In the genomic region with DNA sequence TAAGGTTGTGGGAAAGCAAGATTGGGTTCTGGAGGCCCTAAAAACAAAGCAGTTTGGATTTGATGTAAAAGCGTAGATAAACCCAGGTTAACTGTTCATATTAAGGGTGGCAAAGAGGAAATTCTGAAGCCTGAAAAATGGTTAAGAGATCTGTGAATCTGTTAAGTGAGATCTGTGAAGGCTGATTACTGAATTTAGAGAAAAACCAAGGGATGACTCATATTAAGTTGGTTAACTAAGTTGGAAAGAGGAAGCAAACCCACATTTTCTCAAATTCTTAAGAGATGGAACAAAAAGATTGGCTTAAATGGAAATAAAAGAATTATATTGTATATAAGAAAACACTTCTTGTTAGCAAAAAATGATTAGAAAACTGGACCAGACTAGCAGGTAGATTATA, we compare ENCODE assay signal across 12 cellular contexts. TPM values are rescaled to one million over a fixed set of nuclear protein-coding genes. Genes with fewer than 3 reads are reported as not detected.
DNase-seq lines count a peak whose midpoint lies in the region; ATAC-seq and TF ChIP-seq lines count a peak whose summit lies in the region.
"Had no signal": no experiment of that assay in that cellular context is flagged by ENCODE, and none has a peak within 500 bp of the region (broad histone marks: within the 10 kb centered on the region; RNA-seq: fewer than 3 reads in every experiment).

No MANE protein-coding gene starts in this region.

- no peak for DNase-seq in activated T-cell treated with anti-CD3 and anti-CD28 coated beads, Interleukin-2, amount 50 U/mL, for 72 hours
- no peak for DNase-seq in activated T-cell treated with anti-CD3 and anti-CD28 coated beads, Interleukin-2, amount 50 U/mL, for 48 hours
- DNase-seq in NOMO-1 treated with dmso at 0.1 percent for 144 hours (lab: John Stamatoyannopoulos, UW; ENCODE audit: unreplicated experiment) (peak; percentile 16), astrocyte of the spinal cord (ENCODE audit: low read depth, low spot score) (peak; percentile 60), midbrain (lab: John Stamatoyannopoulos, UW) (no peak), neural progenitor cell (ENCODE audit: low spot score) (no peak)
- DNase-seq in stimulated activated naive B cell treated with anti-CD40 and anti-IgM and Interleukin-4, amounts not matched to agents 10 μg/mL and 1 μg/mL and 100 μg/mL, for 72 hours = no peak
- DNase-seq: activated B cell treated with CpG ODN at 0.5 μM for 24 hours, NCI-H1417, right lobe of liver had no signal

- no peak overlapping the region for H3K27ac ChIP-seq in neural progenitor cell
- H3K27ac ChIP-seq: right lobe of liver had no signal

- H3K9me3 ChIP-seq in neural progenitor cell (ENCODE audit: low read depth) = no peaks in the 10 kb centered on the region
- H3K9me3 ChIP-seq: right lobe of liver had no signal

- no peaks in the 10 kb centered on the region for H4K20me1 ChIP-seq in neural progenitor cell (ENCODE audit: low read depth)

- no peaks in the 10 kb centered on the region for H3K36me3 ChIP-seq in neural progenitor cell
- H3K36me3 ChIP-seq: right lobe of liver had no signal

- H3F3A ChIP-seq in neural progenitor cell (ENCODE audit: low read depth) = no peaks in the 10 kb centered on the region

- H3K36me3 Mint-ChIP-seq in activated T-cell treated with anti-CD3 and anti-CD28 coated beads, Interleukin-2, amount 50 U/mL, for 72 hours (ENCODE audit: insufficient read depth in 2 of 2) = no peaks in the 10 kb centered on the region
- no peaks in the 10 kb centered on the region for H3K36me3 Mint-ChIP-seq in stimulated activated naive B cell treated with anti-CD40 and anti-IgM and Interleukin-4, amounts not matched to agents 10 μg/mL and 1 μg/mL and 100 μg/mL, for 72 hours
- H3K36me3 Mint-ChIP-seq in neural progenitor cell = no peaks in the 10 kb centered on the region
- H3K36me3 Mint-ChIP-seq: activated naive CD4-positive, alpha-beta T cell treated with anti-CD3 and anti-CD28 coated beads, Interleukin-2, amount 50 U/mL, for 72 hours had no signal

- ATAC-seq in activated T-cell treated with anti-CD3 and anti-CD28 coated beads, Interleukin-2, amount 50 U/mL, for 72 hours (replicated peaks in 1 of 2) = peak; percentile 60 to 61
- peak; percentile 74 to 85 for ATAC-seq in stimulated activated naive B cell treated with anti-CD40 and anti-IgM and Interleukin-4, amounts not matched to agents 10 μg/mL and 1 μg/mL and 100 μg/mL, for 72 hours (replicated peaks)
- ATAC-seq in HG02885 (IDR thresholded peaks at IDR 0.05; ENCODE audit: poor library complexity, unreplicated experiment) = no peak
- ATAC-seq: right lobe of liver had no signal

- H3K27ac Mint-ChIP-seq in activated T-cell treated with anti-CD3 and anti-CD28 coated beads, Interleukin-2, amount 50 U/mL, for 72 hours = no peak overlapping the region
- H3K27ac Mint-ChIP-seq in stimulated activated naive B cell treated with anti-CD40 and anti-IgM and Interleukin-4, amounts not matched to agents 10 μg/mL and 1 μg/mL and 100 μg/mL, for 72 hours = no peak overlapping the region
- H3K27ac Mint-ChIP-seq in neural progenitor cell = no peak overlapping the region
- H3K27ac Mint-ChIP-seq: activated B cell treated with CpG ODN at 0.5 μM for 24 hours; activated naive CD4-positive, alpha-beta T cell treated with anti-CD3 and anti-CD28 coated beads, Interleukin-2, amount 50 U/mL, for 72 hours had no signal

- no peak for TF ChIP-seq CTCF in astrocyte of the spinal cord (IDR thresholded peaks at IDR 0.05; ENCODE audit: low read depth, low read length)
- TF ChIP-seq CTCF in neural progenitor cell (IDR thresholded peaks at IDR 0.05) = no peak

- H3K27me3 Mint-ChIP-seq in activated T-cell treated with anti-CD3 and anti-CD28 coated beads, Interleukin-2, amount 50 U/mL, for 72 hours (ENCODE audit: low read depth) = no peaks in the 10 kb centered on the region
- H3K27me3 Mint-ChIP-seq in stimulated activated naive B cell treated with anti-CD40 and anti-IgM and Interleukin-4, amounts not matched to agents 10 μg/mL and 1 μg/mL and 100 μg/mL, for 72 hours = peaks cover 4 to 5% of the 10 kb centered on the region in 2 donors
- peaks cover 2% of the 10 kb centered on the region for H3K27me3 Mint-ChIP-seq in neural progenitor cell (ENCODE audit: insufficient read depth, low read depth)
- H3K27me3 Mint-ChIP-seq: activated B cell treated with CpG ODN at 0.5 μM for 24 hours had no signal

- no peak overlapping the region for H3K9ac ChIP-seq in neural progenitor cell

- peaks cover 15% of the 10 kb centered on the region for H3K4me1 Mint-ChIP-seq in activated T-cell treated with anti-CD3 and anti-CD28 coated beads, Interleukin-2, amount 50 U/mL, for 72 hours (ENCODE audit: low read depth)
- peaks cover 9 to 30% of the 10 kb centered on the region in 2 donors for H3K4me1 Mint-ChIP-seq in stimulated activated naive B cell treated with anti-CD40 and anti-IgM and Interleukin-4, amounts not matched to agents 10 μg/mL and 1 μg/mL and 100 μg/mL, for 72 hours
- no peaks in the 10 kb centered on the region for H3K4me1 Mint-ChIP-seq in neural progenitor cell

- H3K9me3 Mint-ChIP-seq in activated T-cell treated with anti-CD3 and anti-CD28 coated beads, Interleukin-2, amount 50 U/mL, for 72 hours = no peaks in the 10 kb centered on the region
- no peaks in the 10 kb centered on the region for H3K9me3 Mint-ChIP-seq in stimulated activated naive B cell treated with anti-CD40 and anti-IgM and Interleukin-4, amounts not matched to agents 10 μg/mL and 1 μg/mL and 100 μg/mL, for 72 hours
- no peaks in the 10 kb centered on the region for H3K9me3 Mint-ChIP-seq in neural progenitor cell
- H3K9me3 Mint-ChIP-seq: activated B cell treated with CpG ODN at 0.5 μM for 24 hours; activated naive CD4-positive, alpha-beta T cell treated with anti-CD3 and anti-CD28 coated beads, Interleukin-2, amount 50 U/mL, for 72 hours had no signal

- in situ Hi-C loops in astrocyte of the spinal cord (cut with HindIII; ENCODE audit: low sequenced_read_pairs) = no loop called here

- no peaks in the 10 kb centered on the region for H3K79me2 ChIP-seq in neural progenitor cell (ENCODE audit: low read depth)

- H3K4me3 ChIP-seq in astrocyte of the spinal cord (ENCODE audit: low read depth, low read length) = no peak overlapping the region
- H3K4me3 ChIP-seq in neural progenitor cell = no peak overlapping the region
- H3K4me3 ChIP-seq: right lobe of liver had no signal

- no peak overlapping the region for H2AFZ ChIP-seq in neural progenitor cell (replicated peaks)

- H3K4me1 ChIP-seq in neural progenitor cell = no peaks in the 10 kb centered on the region

- no peaks in the 10 kb centered on the region for H3K27me3 ChIP-seq in neural progenitor cell
- H3K27me3 ChIP-seq: right lobe of liver had no signal

- H3K4me2 ChIP-seq in neural progenitor cell = no peak overlapping the region

- peak overlapping the region; percentile 6 to 65 for H3K4me3 Mint-ChIP-seq in activated T-cell treated with anti-CD3 and anti-CD28 coated beads, Interleukin-2, amount 50 U/mL, for 72 hours
- H3K4me3 Mint-ChIP-seq in stimulated activated naive B cell treated with anti-CD40 and anti-IgM and Interleukin-4, amounts not matched to agents 10 μg/mL and 1 μg/mL and 100 μg/mL, for 72 hours = no peak overlapping the region
- H3K4me3 Mint-ChIP-seq in neural progenitor cell = no peak overlapping the region
- H3K4me3 Mint-ChIP-seq: activated B cell treated with CpG ODN at 0.5 μM for 24 hours had no signal

RNA-seq across cellular contexts. Expression of a gene that starts 22.8 kb away (rescaled TPM):
- total RNA-seq in activated T-cell treated with anti-CD3 and anti-CD28 coated beads, Interleukin-2, amount 50 U/mL, for 72 hours = 1 to 10 TPM; 1.2 to 5.1 TPM
- total RNA-seq in neural progenitor cell (ENCODE audit: low replicate concordance) = 0.99 TPM in 1 of 2 replicates, not detected in the other

Comparison
In these comparisons a context has a peak if more than half of its experiments do, and no peak if none do; other contexts are left out.
1. DNase-seq: peak in NOMO-1 treated with dmso at 0.1 percent for 144 hours (single experiment) and astrocyte of the spinal cord (single experiment); none in activated T-cell treated with anti-CD3 and anti-CD28 coated beads, Interleukin-2, amount 50 U/mL, for 72 hours (0 of 2), activated T-cell treated with anti-CD3 and anti-CD28 coated beads, Interleukin-2, amount 50 U/mL, for 48 hours (0 of 2), stimulated activated naive B cell treated with anti-CD40 and anti-IgM and Interleukin-4, amounts not matched to agents 10 μg/mL and 1 μg/mL and 100 μg/mL, for 72 hours (single experiment), midbrain (single experiment) and neural progenitor cell (single experiment).
2. H3K4me3 Mint-ChIP-seq: peak in activated T-cell treated with anti-CD3 and anti-CD28 coated beads, Interleukin-2, amount 50 U/mL, for 72 hours (2 of 2); none in stimulated activated naive B cell treated with anti-CD40 and anti-IgM and Interleukin-4, amounts not matched to agents 10 μg/mL and 1 μg/mL and 100 μg/mL, for 72 hours (0 of 2) and neural progenitor cell (single experiment).